13 cellular contexts compared by ENCODE assay signal in the genomic region with DNA sequence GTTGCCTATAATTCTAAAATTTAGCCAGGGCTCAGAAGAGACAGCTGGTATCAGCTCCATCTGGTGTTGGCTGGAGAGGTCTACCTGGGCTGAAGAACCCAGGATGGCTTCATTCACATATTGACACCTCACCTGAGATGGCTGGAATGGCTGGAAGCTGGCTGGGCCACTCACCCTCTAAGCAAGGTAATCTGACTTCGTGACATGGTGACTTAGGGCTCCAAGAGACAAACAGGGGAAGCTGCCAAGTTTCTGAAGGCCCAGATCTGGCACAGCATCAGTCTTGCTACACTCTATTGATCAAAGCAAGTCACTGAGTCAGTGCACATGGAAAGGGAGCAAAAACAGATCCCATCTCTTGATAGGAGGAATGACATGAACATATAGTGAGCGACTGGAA.
"Had no signal": no experiment of that assay in that cellular context is flagged by ENCODE, and none has a peak within 500 bp of the region (broad histone marks: within the 10 kb centered on the region; RNA-seq: fewer than 3 reads in every experiment).

No MANE protein-coding gene starts in this region.

- H3K27me3 Mint-ChIP-seq: brain; natural killer cell treated with Interleukin-12 subunit alpha and Interleukin-12 subunit beta and Interleukin-15 and Interleukin-18, amount 100 ng/mL, for 72 hours had no signal

- H3K27ac Mint-ChIP-seq: activated naive CD8-positive, alpha-beta T cell treated with anti-CD3 and anti-CD28 coated beads for 36 hours; activated T-helper 1 cell treated with anti-CD3 and anti-CD28 coated beads, Interleukin-12 subunit alpha, Interleukin-12 subunit beta, Interleukin-2, Interleukin-4 antibody, amounts not matched to agents 30 ng/mL and 10 ng/mL and 1 ng/mL, durations not matched to agents 14 hours and 24 hours and 36 hours; natural killer cell treated with Interleukin-12 subunit alpha and Interleukin-12 subunit beta and Interleukin-15 and Interleukin-18, amount 100 ng/mL, for 72 hours; stimulated activated naive CD8-positive, alpha-beta T cell treated with anti-CD3 and anti-CD28 coated beads, Interleukin-15, Interleukin-2, amounts not matched to agents 100 ng/mL and 50 ng/mL, for 24 hours had no signal

- H3K36me3 Mint-ChIP-seq: activated naive CD8-positive, alpha-beta T cell treated with anti-CD3 and anti-CD28 coated beads for 36 hours; brain; natural killer cell treated with Interleukin-12 subunit alpha and Interleukin-12 subunit beta and Interleukin-15 and Interleukin-18, amount 100 ng/mL, for 72 hours had no signal

- H3K9me3 Mint-ChIP-seq: activated naive CD8-positive, alpha-beta T cell treated with anti-CD3 and anti-CD28 coated beads for 36 hours; activated T-helper 1 cell treated with anti-CD3 and anti-CD28 coated beads, Interleukin-12 subunit alpha, Interleukin-12 subunit beta, Interleukin-2, Interleukin-4 antibody, amounts not matched to agents 30 ng/mL and 10 ng/mL and 1 ng/mL, durations not matched to agents 14 hours and 24 hours and 36 hours; natural killer cell treated with Interleukin-12 subunit alpha and Interleukin-12 subunit beta and Interleukin-15 and Interleukin-18, amount 100 ng/mL, for 72 hours; stimulated activated naive CD8-positive, alpha-beta T cell treated with anti-CD3 and anti-CD28 coated beads, Interleukin-15, Interleukin-2, amounts not matched to agents 100 ng/mL and 50 ng/mL, for 24 hours had no signal

- H3K27ac ChIP-seq: hepatocyte had no signal

- H3K4me3 ChIP-seq: hepatocyte, smooth muscle cell had no signal

- ATAC-seq: activated CD4-positive, CD25-positive, alpha-beta regulatory T cell treated with anti-CD3 and anti-CD28 coated beads, Interleukin-2, amount 50 U/mL, for 24 hours; natural killer cell treated with Interleukin-12 subunit alpha and Interleukin-12 subunit beta and Interleukin-15 and Interleukin-18, amount 100 ng/mL, for 72 hours had no signal

- H3K4me1 Mint-ChIP-seq: activated naive CD8-positive, alpha-beta T cell treated with anti-CD3 and anti-CD28 coated beads for 36 hours had no signal

- H3K27me3 ChIP-seq: hepatocyte had no signal

- H3K4me3 Mint-ChIP-seq: activated naive CD8-positive, alpha-beta T cell treated with anti-CD3 and anti-CD28 coated beads for 36 hours; activated T-helper 1 cell treated with anti-CD3 and anti-CD28 coated beads, Interleukin-12 subunit alpha, Interleukin-12 subunit beta, Interleukin-2, Interleukin-4 antibody, amounts not matched to agents 30 ng/mL and 10 ng/mL and 1 ng/mL, durations not matched to agents 14 hours and 24 hours and 36 hours; brain; natural killer cell treated with Interleukin-12 subunit alpha and Interleukin-12 subunit beta and Interleukin-15 and Interleukin-18, amount 100 ng/mL, for 72 hours; stimulated activated naive CD8-positive, alpha-beta T cell treated with anti-CD3 and anti-CD28 coated beads, Interleukin-15, Interleukin-2, amounts not matched to agents 100 ng/mL and 50 ng/mL, for 24 hours had no signal

- DNase-seq: activated CD4-positive, alpha-beta T cell treated with anti-CD3 and anti-CD28 coated beads, Interleukin-2, amount 50 U/mL, for 1 hour; activated naive CD8-positive, alpha-beta T cell treated with anti-CD3 and anti-CD28 coated beads for 36 hours; effector CD8-positive, alpha-beta T cell; islet precursor cell; mesenchymal stem cell; right cardiac atrium had no signal
